In the genomic region with DNA sequence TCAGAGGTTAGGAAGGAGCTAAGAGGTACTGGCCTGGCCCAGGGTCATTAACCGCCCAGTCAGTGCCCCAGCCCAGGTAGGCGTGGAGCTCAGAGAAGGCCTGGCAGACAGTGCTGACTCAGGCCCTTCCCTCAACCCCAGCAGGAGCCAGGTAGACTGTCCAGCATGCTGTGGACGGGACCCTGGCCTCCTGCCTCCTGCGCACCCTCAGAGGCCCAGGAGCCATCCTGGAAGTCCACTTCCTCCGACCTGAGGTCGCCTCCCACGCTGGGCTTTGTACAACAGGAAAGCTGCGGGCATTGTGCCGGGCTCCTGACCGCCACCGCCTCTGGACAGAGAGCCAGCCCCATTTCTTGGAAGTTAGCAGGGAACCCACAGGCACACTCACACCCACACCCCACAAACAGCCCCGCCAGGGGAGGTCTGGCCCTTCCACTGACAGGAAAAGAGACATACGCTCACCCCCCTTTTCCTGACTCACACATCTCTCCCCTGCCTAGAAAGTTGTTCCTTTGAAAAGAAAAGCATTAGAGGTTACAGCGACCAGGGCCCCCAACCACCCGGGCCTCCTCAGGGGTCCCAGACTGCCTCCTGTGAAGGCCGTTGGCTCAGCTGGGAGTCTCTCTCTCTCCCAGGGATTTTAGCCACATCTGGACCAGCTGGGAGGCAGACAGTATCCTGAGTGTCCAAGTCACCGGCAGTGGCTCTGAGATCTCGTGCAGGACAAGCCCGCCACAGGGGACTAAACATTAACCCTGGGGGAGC, we compare ENCODE assay signal across 8 cellular contexts. TPM values are rescaled to one million over a fixed set of nuclear protein-coding genes. Genes with fewer than 3 reads are reported as not detected.
DNase-seq lines count a peak whose midpoint lies in the region; ATAC-seq and TF ChIP-seq lines count a peak whose summit lies in the region.

No MANE protein-coding gene starts in this region.

- no peaks in the 10 kb centered on the region for H3K9me3 Mint-ChIP-seq in GM23338
- H3K9me3 Mint-ChIP-seq in activated T-helper 17 cell treated with anti-CD3 and anti-CD28 coated beads, Interleukin-2, amount 50 U/mL, for 72 hours = no peaks in the 10 kb centered on the region
- H3K9me3 Mint-ChIP-seq in progenitor cell of endocrine pancreas (ENCODE audit: low read depth) = no peaks in the 10 kb centered on the region

- H3F3A ChIP-seq in GM23338 (replicated peaks; ENCODE audit: low read depth) = no peaks in the 10 kb centered on the region

- no peak overlapping the region for H3K4me2 ChIP-seq in GM23338
- H3K4me2 ChIP-seq in skeletal muscle satellite cell (ENCODE audit: low read length) = peak overlapping the region; percentile 45

- H3K27me3 ChIP-seq in GM23338 (ENCODE audit: insufficient read depth) (peaks cover 9% of the 10 kb centered on the region; the same call in 1 of the 2 replicates), skeletal muscle satellite cell (ENCODE audit: control insufficient read depth, insufficient read depth, low read length) (no peaks in the 10 kb centered on the region)

- no peaks in the 10 kb centered on the region for H3K36me3 ChIP-seq in GM23338 (ENCODE audit: insufficient read depth)
- H3K36me3 ChIP-seq in skeletal muscle satellite cell (ENCODE audit: insufficient read depth, low read length) = peaks cover 10% of the 10 kb centered on the region

- no peaks in the 10 kb centered on the region; the same call in 1 of the 2 replicates for H4K20me1 ChIP-seq in GM23338 (replicated peaks; ENCODE audit: insufficient read depth)

- no peaks in the 10 kb centered on the region for H3K9me2 ChIP-seq in GM23338 (ENCODE audit: insufficient read depth)

- TF ChIP-seq CTCF in GM23338 (conservative IDR thresholded peaks at IDR 0.05; ENCODE audit: low read depth in 2 of 2) (no peak), progenitor cell of endocrine pancreas (IDR thresholded peaks at IDR 0.05; ENCODE audit: unreplicated experiment) (no peak)

- peak overlapping the region; percentile 13 for H3K9ac ChIP-seq in skeletal muscle satellite cell (ENCODE audit: low read depth, low read length)

- H3K27ac Mint-ChIP-seq in GM23338 = 0 out of 2 replicates have a peak overlapping the region, but pooled peaks have one; percentile 62
- H3K27ac Mint-ChIP-seq in activated T-helper 17 cell treated with anti-CD3 and anti-CD28 coated beads, Interleukin-2, amount 50 U/mL, for 72 hours = peak overlapping the region; percentile 78
- H3K27ac Mint-ChIP-seq in progenitor cell of endocrine pancreas = no peak overlapping the region

- DNase-seq in GM23338 (ENCODE audit: low spot score) (no peak), left ventricle myocardium superior (peak; percentile 68), HUDEP-2 (lab: John Stamatoyannopoulos, UW; ENCODE audit: unreplicated experiment in 76 of 76) (no peak), mesenteric fat pad (ENCODE audit: low spot score) (no peak), progenitor cell of endocrine pancreas (ENCODE audit: low spot score, unreplicated experiment) (no peak)

- peaks cover 18% of the 10 kb centered on the region for H3K27me3 Mint-ChIP-seq in GM23338 (ENCODE audit: insufficient read depth, low read depth, poor library complexity)
- H3K27me3 Mint-ChIP-seq in activated T-helper 17 cell treated with anti-CD3 and anti-CD28 coated beads, Interleukin-2, amount 50 U/mL, for 72 hours = no peaks in the 10 kb centered on the region
- H3K27me3 Mint-ChIP-seq in progenitor cell of endocrine pancreas = no peaks in the 10 kb centered on the region

- H2AFZ ChIP-seq in GM23338 = no peak overlapping the region

- H3K36me3 Mint-ChIP-seq in GM23338 (ENCODE audit: low read depth) (peaks cover 3% of the 10 kb centered on the region; the same call in 1 of the 3 replicates), progenitor cell of endocrine pancreas (ENCODE audit: insufficient read depth) (peaks cover 4% of the 10 kb centered on the region)
- H3K36me3 Mint-ChIP-seq in activated T-helper 17 cell treated with anti-CD3 and anti-CD28 coated beads, Interleukin-2, amount 50 U/mL, for 72 hours (ENCODE audit: low read depth) = peaks cover 73% of the 10 kb centered on the region

- H3K27ac ChIP-seq in GM23338 (ENCODE audit: low read depth) = no peak overlapping the region

- ATAC-seq in GM23338 (no peak), left ventricle myocardium superior (peak; percentile 3), GM19324 (IDR thresholded peaks at IDR 0.05; ENCODE audit: low FRiP score, unreplicated experiment) (no peak)
- ATAC-seq in activated T-helper 17 cell treated with anti-CD3 and anti-CD28 coated beads, Interleukin-2, amount 50 U/mL, for 72 hours (replicated peaks) = peak; percentile 20

- H3K4me1 Mint-ChIP-seq in GM23338 (peaks cover 4% of the 10 kb centered on the region), progenitor cell of endocrine pancreas (ENCODE audit: low read depth) (peaks cover 2% of the 10 kb centered on the region)
- peaks cover 24% of the 10 kb centered on the region for H3K4me1 Mint-ChIP-seq in activated T-helper 17 cell treated with anti-CD3 and anti-CD28 coated beads, Interleukin-2, amount 50 U/mL, for 72 hours

- H3K4me3 Mint-ChIP-seq in GM23338 (no peak overlapping the region), progenitor cell of endocrine pancreas (ENCODE audit: low read depth) (no peak overlapping the region)
- peak overlapping the region; percentile 85 for H3K4me3 Mint-ChIP-seq in activated T-helper 17 cell treated with anti-CD3 and anti-CD28 coated beads, Interleukin-2, amount 50 U/mL, for 72 hours

- H3K79me2 ChIP-seq in GM23338 (replicated peaks; ENCODE audit: insufficient read depth) = no peaks in the 10 kb centered on the region

- no peaks in the 10 kb centered on the region for H3K4me1 ChIP-seq in GM23338 (ENCODE audit: insufficient read depth)
- H3K4me1 ChIP-seq in skeletal muscle satellite cell (ENCODE audit: control insufficient read depth, insufficient read depth, low read length) = peaks cover 46% of the 10 kb centered on the region

- H3K9me3 ChIP-seq in skeletal muscle satellite cell (replicated peaks; ENCODE audit: low read length) = no peaks in the 10 kb centered on the region

- intact Hi-C loops in left ventricle myocardium superior (cut with micrococcal nuclease) = no loop called here

- H3K4me3 ChIP-seq in GM23338 (no peak overlapping the region), skeletal muscle satellite cell (ENCODE audit: low read length) (no peak overlapping the region)

TF ChIP-seq in GM23338, 12 proteins besides CTCF, POLR2A, EP300 and RAD21 (continues in another document):
- TF ChIP-seq EZH2 (IDR thresholded peaks at IDR 0.05; ENCODE audit: low read depth, unreplicated experiment) (no peak), ZNF331 (CRISPR knock-in tag; IDR thresholded peaks at IDR 0.05; ENCODE audit: low read depth) (no peak), EZH2phosphoT487 (IDR thresholded peaks at IDR 0.05; ENCODE audit: unreplicated experiment) (no peak), STAT1 (IDR thresholded peaks at IDR 0.05; ENCODE audit: unreplicated experiment) (no peak), NANOG (IDR thresholded peaks at IDR 0.05; ENCODE audit: borderline replicate concordance) (no peak), ETS1 (IDR thresholded peaks at IDR 0.05) (no peak)

RNA-seq across cellular contexts. Expression of gene RALGDS, which starts 7.7 kb away (rescaled TPM):
- total RNA-seq in GM23338 (2014; rRNA removed; shearing (Covaris generic)) = 15.5 and 20.3 TPM in 2 replicates
- polyA plus RNA-seq in GM23338 (2016; fragmentation: Nextera tagmentation; extraction: Ambion mirVana) = 6.1 and 8.6 TPM in 2 replicates
- 100 to 1,000 TPM; 101 to 156 TPM for total RNA-seq in activated T-helper 17 cell treated with anti-CD3 and anti-CD28 coated beads, Interleukin-2, amount 50 U/mL, for 72 hours
- 33.1 TPM for total RNA-seq in left ventricle myocardium superior
- total RNA-seq in skeletal muscle satellite cell (2012; rRNA removed) = 15.0 and 18.1 TPM in 2 replicates
- total RNA-seq in mesenteric fat pad = 58.4 TPM
- total RNA-seq in progenitor cell of endocrine pancreas = 82.3 and 84.6 TPM in 2 replicates

RNA-seq across cellular contexts. Expression of gene GBGT1, which starts 50.4 kb away (rescaled TPM):
- 15.7 and 22.4 TPM in 2 replicates for total RNA-seq in GM23338 (2014; rRNA removed; shearing (Covaris generic))
- 3.7 and 4.9 TPM in 2 replicates for polyA plus RNA-seq in GM23338 (2016; fragmentation: Nextera tagmentation; extraction: Ambion mirVana)
- 1 to 10 TPM; 2.8 to 7.2 TPM for total RNA-seq in activated T-helper 17 cell treated with anti-CD3 and anti-CD28 coated beads, Interleukin-2, amount 50 U/mL, for 72 hours
- total RNA-seq in left ventricle myocardium superior (6.2 TPM), mesenteric fat pad (25.1 TPM), progenitor cell of endocrine pancreas (5.2 and 7.3 TPM in 2 replicates)
- total RNA-seq in skeletal muscle satellite cell (2012; rRNA removed) = under 0.01 and 1.3 TPM in 2 replicates

RNA-seq across cellular contexts. Expression of gene CEL, which starts 51.6 kb away (rescaled TPM):
- 1.0 and 2.3 TPM in 2 replicates for total RNA-seq in GM23338 (2014; rRNA removed; shearing (Covaris generic))
- polyA plus RNA-seq in GM23338 (2016; fragmentation: Nextera tagmentation; extraction: Ambion mirVana) = 0.26 and 0.27 TPM in 2 replicates
- total RNA-seq in activated T-helper 17 cell treated with anti-CD3 and anti-CD28 coated beads, Interleukin-2, amount 50 U/mL, for 72 hours = 1 to 10 TPM; 1.2 to 4.2 TPM
- 7.2 TPM for total RNA-seq in left ventricle myocardium superior
- total RNA-seq in skeletal muscle satellite cell (2012; rRNA removed) = under 0.01 and 0.25 TPM in 2 replicates
- total RNA-seq in mesenteric fat pad = 2.2 TPM
- total RNA-seq in progenitor cell of endocrine pancreas = 5.2 and 5.4 TPM in 2 replicates

Comparison
In these comparisons a context has a peak if more than half of its experiments do, and no peak if none do; other contexts are left out.
1. ATAC-seq: peak in activated T-helper 17 cell treated with anti-CD3 and anti-CD28 coated beads, Interleukin-2, amount 50 U/mL, for 72 hours (single experiment) and left ventricle myocardium superior (single experiment); none in GM23338 (single experiment) and GM19324 (single experiment).